Comparison of ENCODE assay signal across 11 cellular contexts in genomic region chr2:164976875-164977470, GRCh38. TPM values are rescaled to one million over a fixed set of nuclear protein-coding genes. Genes with fewer than 3 reads are reported as not detected.
DNase-seq lines count a peak whose midpoint lies in the region; ATAC-seq, FAIRE-seq and TF ChIP-seq lines count a peak whose summit lies in the region.
"Not testable (repeated sequence)": the region's sequence is repeated elsewhere in the genome, so short reads cannot be mapped to it uniquely, and the experiment has no call there.
"Had no signal": no experiment of that assay in that cellular context is flagged by ENCODE, and none has a peak within 500 bp of the region (broad histone marks: within the 10 kb centered on the region; RNA-seq: fewer than 3 reads in every experiment).

No MANE protein-coding gene starts in this region.

- not testable (repeated sequence) for H3K27ac ChIP-seq in A549; naive thymus-derived CD4-positive, alpha-beta T cell (ENCODE audit: low read depth, low read length)
- peak overlapping the region; percentile 75 for H3K27ac ChIP-seq in SK-N-MC
- peak overlapping the region in 5 of 8 donors; percentile 46 to 74 (median 69) for H3K27ac ChIP-seq in spleen

- H3K27ac Mint-ChIP-seq in naive thymus-derived CD4-positive, alpha-beta T cell: not testable (repeated sequence)

- not testable (repeated sequence) for H3K9ac ChIP-seq in SK-N-MC (ENCODE audit: insufficient read length)

- not testable (repeated sequence) for DNase-seq in A549 (ENCODE audit: low read depth in 1 of 2, low spot score in 1 of 2); SK-N-MC (ENCODE audit: low read depth, low spot score); naive thymus-derived CD4-positive, alpha-beta T cell; spleen
- DNase-seq in EH (ENCODE audit: low read depth) (peak; percentile 55), Kasumi-1 (lab: John Stamatoyannopoulos, UW) (peak; percentile 46 to 52), NCI-H82 (lab: John Stamatoyannopoulos, UW) (peak; percentile 94), fibroblast of gingiva (ENCODE audit: low read depth) (peak; percentile 53)

- peak; percentile 81 for FAIRE-seq in A549 (lab: Jason Lieb, UNC)

- intact Hi-C loops in naive thymus-derived CD4-positive, alpha-beta T cell (cut with micrococcal nuclease); spleen (cut with DNase I; ENCODE audit: low total_unique reads): not testable (repeated sequence)

- ATAC-seq in A549: 0 out of 6 replicates have a peak, but pooled peaks have one; percentile 34 to 41
- ATAC-seq in naive thymus-derived CD4-positive, alpha-beta T cell: peak; percentile 48

- not testable (repeated sequence) for H3K36me3 Mint-ChIP-seq in naive thymus-derived CD4-positive, alpha-beta T cell

- POLR2A ChIA-PET in A549 (lab: Yijun Ruan, JAX); naive thymus-derived CD4-positive, alpha-beta T cell (lab: Charles Lee): not testable (repeated sequence)

- CTCF ChIA-PET in A549 (lab: Yijun Ruan, JAX); naive thymus-derived CD4-positive, alpha-beta T cell (lab: Charles Lee): not testable (repeated sequence)

- not testable (repeated sequence) for H3K4me1 Mint-ChIP-seq in naive thymus-derived CD4-positive, alpha-beta T cell

- not testable (repeated sequence) for H3K9me3 ChIP-seq in A549; SK-N-MC (ENCODE audit: low read depth, low read length); naive thymus-derived CD4-positive, alpha-beta T cell (ENCODE audit: control insufficient read depth in 2 of 3, low read length in 3 of 3); spleen

- not testable (repeated sequence) for TF ChIP-seq EP300 in A549 (IDR thresholded peaks at IDR 0.05)

- H3K4me1 ChIP-seq in A549: peaks cover 23% of the 10 kb centered on the region
- H3K4me1 ChIP-seq in naive thymus-derived CD4-positive, alpha-beta T cell (ENCODE audit: control insufficient read depth in 2 of 2, insufficient read depth in 2 of 2, low read length in 2 of 2): not testable (repeated sequence)
- H3K4me1 ChIP-seq in spleen: peaks cover 2 to 71% (median 19%) of the 10 kb centered on the region in 6 donors

- not testable (repeated sequence) for H3K27me3 Mint-ChIP-seq in naive thymus-derived CD4-positive, alpha-beta T cell

- not testable (repeated sequence) for H3K4me3 Mint-ChIP-seq in naive thymus-derived CD4-positive, alpha-beta T cell

- TF ChIP-seq CTCF in A549 (IDR thresholded peaks at IDR 0.05); spleen (IDR thresholded peaks at IDR 0.05 in 8 of 11, conservative IDR thresholded peaks at IDR 0.05 in 3 of 11): not testable (repeated sequence)

- H3K4me2 ChIP-seq in A549: not testable (repeated sequence)

- WGBS in A549 (ENCODE audit: missing lambda C conversion rate): 74% methylated on average over 5 of the region's 5 CpGs
- WGBS in spleen, 5 donors: 52 to 74% (median 71%) methylated on average over 5 of the region's 5 CpGs

- TF ChIP-seq RAD21 in A549 (conservative IDR thresholded peaks at IDR 0.05 in 1 of 2, IDR thresholded peaks at IDR 0.05 in 1 of 2): not testable (repeated sequence)

- H3K27me3 ChIP-seq in naive thymus-derived CD4-positive, alpha-beta T cell (ENCODE audit: control insufficient read depth in 2 of 2, insufficient read depth in 2 of 2, low read length in 2 of 2); spleen (replicated peaks in 1 of 7): not testable (repeated sequence)

- not testable (repeated sequence) for H3K4me3 ChIP-seq in A549; naive thymus-derived CD4-positive, alpha-beta T cell (ENCODE audit: low read length); spleen
- H3K4me3 ChIP-seq in SK-N-MC: peak overlapping the region; percentile 25; the same call in 1 of the 2 replicates

- not testable (repeated sequence) for H3K9me3 Mint-ChIP-seq in naive thymus-derived CD4-positive, alpha-beta T cell

- not testable (repeated sequence) for TF ChIP-seq POLR2A in A549 (IDR thresholded peaks at IDR 0.05; ENCODE audit: low read length); spleen (IDR thresholded peaks at IDR 0.05)

- H3K36me3 ChIP-seq in SK-N-MC (ENCODE audit: insufficient read depth, low read length); naive thymus-derived CD4-positive, alpha-beta T cell (ENCODE audit: control insufficient read depth in 2 of 3, insufficient read depth in 3 of 3, low read length in 3 of 3); spleen: not testable (repeated sequence)

RNA-seq across cellular contexts. Expression of gene SLC38A11, which starts 21.6 kb away (rescaled TPM):
- polyA plus RNA-seq in A549 (2011; rRNA removed): 0.22 and 0.53 TPM in 2 replicates
- polyA plus RNA-seq in A549 (2012; cell fraction: cytosol; rRNA removed): not detected in 2 replicates
- polyA plus RNA-seq in A549 (2012; cell fraction: nucleus; rRNA removed): not detected in 2 replicates
- polyA plus RNA-seq in A549 (2017; fragmentation: RNase III; extraction: RNeasy Plus Mini Kit Qiagen cat#74134 plus additional on column Dnase treatment): 0.05 to 0.11 TPM (median 0.07 TPM) in 3 replicates
- polyA minus RNA-seq in A549 (2011; rRNA and poly(A)+ RNA removed): 0.34 and 0.83 TPM in 2 replicates
- under 1 TPM in 1 of 5 experiments, not detected in 4; 0.49 TPM for total RNA-seq in naive thymus-derived CD4-positive, alpha-beta T cell
- not detected for polyA plus RNA-seq in naive thymus-derived CD4-positive, alpha-beta T cell
- 10 to 100 TPM in 6 of 7 donors, 1 to 10 TPM in 1; 5.8 to 41.4 (median 27.9) TPM for total RNA-seq in spleen
- 10 to 100 TPM in 2 of 3 donors, 1 to 10 TPM in 1; 8.5 to 48.6 (median 16.6) TPM for polyA plus RNA-seq in spleen
- total RNA-seq: CD4-positive, alpha-beta memory T cell; GM12878 had no signal
- polyA plus RNA-seq: CD4-positive, alpha-beta memory T cell; GM12878; SK-N-SH had no signal

Comparison
In these comparisons a context has a peak if more than half of its experiments do, and no peak if none do; other contexts are left out.
1. RNA of gene SLC38A11, which starts 21.6 kb away (polyA plus RNA-seq): 8.5 to 48.6 TPM in spleen; 0.05 to 0.53 TPM in A549 and not detected in naive thymus-derived CD4-positive, alpha-beta T cell; every median in the first group is over 4 times any median in the second.